8 cellular contexts compared by ENCODE assay signal in genomic region chr6:116111552-116112528, GRCh38. TPM values are rescaled to one million over a fixed set of nuclear protein-coding genes. Genes with fewer than 3 reads are reported as not detected.
DNase-seq lines count a peak whose midpoint lies in the region; ATAC-seq lines count a peak whose summit lies in the region.

No MANE protein-coding gene starts in this region.

- in situ Hi-C loops in KBM-7 (cut with MboI; ENCODE audit: low pct_unique_long_range_greater_than_20kb, low sequenced_read_pairs) = no loop called here

- POLR2A ChIA-PET in activated CD4-positive, alpha-beta T cell treated with anti-CD3 and anti-CD28 coated beads, Interleukin-2, amount 10 ng/mL, durations not matched to agents 7 days and 5 days (lab: Charles Lee) = no interaction called here

- no peaks in the 10 kb centered on the region for H3K9me3 Mint-ChIP-seq in activated naive CD8-positive, alpha-beta T cell treated with anti-CD3 and anti-CD28 coated beads, Interleukin-2, amount 50 U/mL, for 24 hours
- H3K9me3 Mint-ChIP-seq in activated naive CD8-positive, alpha-beta T cell treated with anti-CD3 and anti-CD28 coated beads for 36 hours = no peaks in the 10 kb centered on the region
- H3K9me3 Mint-ChIP-seq in activated CD4-positive, alpha-beta T cell treated with anti-CD3 and anti-CD28 coated beads, Interleukin-2, amount 10 ng/mL, durations not matched to agents 7 days and 5 days = no peaks in the 10 kb centered on the region

- H3K4me3 Mint-ChIP-seq in activated naive CD8-positive, alpha-beta T cell treated with anti-CD3 and anti-CD28 coated beads, Interleukin-2, amount 50 U/mL, for 24 hours = no peak overlapping the region
- H3K4me3 Mint-ChIP-seq in activated naive CD8-positive, alpha-beta T cell treated with anti-CD3 and anti-CD28 coated beads for 36 hours = no peak overlapping the region
- no peak overlapping the region for H3K4me3 Mint-ChIP-seq in activated CD4-positive, alpha-beta T cell treated with anti-CD3 and anti-CD28 coated beads, Interleukin-2, amount 10 ng/mL, durations not matched to agents 7 days and 5 days

- peak; percentile 31 for DNase-seq in activated naive CD8-positive, alpha-beta T cell treated with anti-CD3 and anti-CD28 coated beads, Interleukin-2, amount 50 U/mL, for 24 hours
- no peak for DNase-seq in activated naive CD8-positive, alpha-beta T cell treated with anti-CD3 and anti-CD28 coated beads for 36 hours
- DNase-seq in KBM-7 = peak; percentile 39
- peak; percentile 51 for DNase-seq in activated CD4-positive, alpha-beta T cell treated with anti-CD3 and anti-CD28 coated beads, Interleukin-2, amount 10 ng/mL, durations not matched to agents 7 days and 5 days
- peak; percentile 57 for DNase-seq in kidney tubule cell (ENCODE audit: low spot score)

- H3K36me3 Mint-ChIP-seq in activated naive CD8-positive, alpha-beta T cell treated with anti-CD3 and anti-CD28 coated beads, Interleukin-2, amount 50 U/mL, for 24 hours (ENCODE audit: low read depth) = peaks cover 50% of the 10 kb centered on the region
- H3K36me3 Mint-ChIP-seq in activated naive CD8-positive, alpha-beta T cell treated with anti-CD3 and anti-CD28 coated beads for 36 hours = peaks cover 21% of the 10 kb centered on the region
- peaks cover 23% of the 10 kb centered on the region for H3K36me3 Mint-ChIP-seq in activated CD4-positive, alpha-beta T cell treated with anti-CD3 and anti-CD28 coated beads, Interleukin-2, amount 10 ng/mL, durations not matched to agents 7 days and 5 days (ENCODE audit: low read depth)

- H3K4me1 Mint-ChIP-seq in activated naive CD8-positive, alpha-beta T cell treated with anti-CD3 and anti-CD28 coated beads, Interleukin-2, amount 50 U/mL, for 24 hours = no peaks in the 10 kb centered on the region
- H3K4me1 Mint-ChIP-seq in activated naive CD8-positive, alpha-beta T cell treated with anti-CD3 and anti-CD28 coated beads for 36 hours = peaks cover 5% of the 10 kb centered on the region
- no peaks in the 10 kb centered on the region for H3K4me1 Mint-ChIP-seq in activated CD4-positive, alpha-beta T cell treated with anti-CD3 and anti-CD28 coated beads, Interleukin-2, amount 10 ng/mL, durations not matched to agents 7 days and 5 days

- CTCF ChIA-PET in activated CD4-positive, alpha-beta T cell treated with anti-CD3 and anti-CD28 coated beads, Interleukin-2, amount 10 ng/mL, durations not matched to agents 7 days and 5 days (lab: Charles Lee) = interaction anchor here (1.1 to 2.3 kb wide), 3 partner anchors 9 to 11 kb away, joined by 5 to 6 read pairs (median 5); partner anchors contain the start of gene NT5DC1

- peak; percentile 65 for ATAC-seq in activated naive CD8-positive, alpha-beta T cell treated with anti-CD3 and anti-CD28 coated beads, Interleukin-2, amount 50 U/mL, for 24 hours
- ATAC-seq in GM21576 (IDR thresholded peaks at IDR 0.05; ENCODE audit: unreplicated experiment) = peak; percentile 87
- ATAC-seq in GM19467 (IDR thresholded peaks at IDR 0.05; ENCODE audit: unreplicated experiment) = no peak
- no peak for ATAC-seq in GM19452 (IDR thresholded peaks at IDR 0.05; ENCODE audit: unreplicated experiment)

- H3K27me3 Mint-ChIP-seq in activated naive CD8-positive, alpha-beta T cell treated with anti-CD3 and anti-CD28 coated beads, Interleukin-2, amount 50 U/mL, for 24 hours = no peaks in the 10 kb centered on the region
- H3K27me3 Mint-ChIP-seq in activated naive CD8-positive, alpha-beta T cell treated with anti-CD3 and anti-CD28 coated beads for 36 hours = no peaks in the 10 kb centered on the region
- no peaks in the 10 kb centered on the region for H3K27me3 Mint-ChIP-seq in activated CD4-positive, alpha-beta T cell treated with anti-CD3 and anti-CD28 coated beads, Interleukin-2, amount 10 ng/mL, durations not matched to agents 7 days and 5 days

- H3K27ac Mint-ChIP-seq in activated naive CD8-positive, alpha-beta T cell treated with anti-CD3 and anti-CD28 coated beads, Interleukin-2, amount 50 U/mL, for 24 hours = no peak overlapping the region
- H3K27ac Mint-ChIP-seq in activated naive CD8-positive, alpha-beta T cell treated with anti-CD3 and anti-CD28 coated beads for 36 hours = no peak overlapping the region
- H3K27ac Mint-ChIP-seq in activated CD4-positive, alpha-beta T cell treated with anti-CD3 and anti-CD28 coated beads, Interleukin-2, amount 10 ng/mL, durations not matched to agents 7 days and 5 days = no peak overlapping the region

RNA-seq across cellular contexts. Expression of gene NT5DC1, which starts 11.2 kb away (rescaled TPM):
- total RNA-seq in activated naive CD8-positive, alpha-beta T cell treated with anti-CD3 and anti-CD28 coated beads for 36 hours = 10 to 100 TPM; 42.6 to 47.1 TPM
- total RNA-seq in activated CD4-positive, alpha-beta T cell treated with anti-CD3 and anti-CD28 coated beads, Interleukin-2, amount 10 ng/mL, durations not matched to agents 7 days and 5 days = 10 to 100 TPM; 30.2 to 31.7 TPM

RNA-seq across cellular contexts. Expression of gene COL10A1, which starts 14.1 kb away (rescaled TPM):
- total RNA-seq in activated naive CD8-positive, alpha-beta T cell treated with anti-CD3 and anti-CD28 coated beads for 36 hours = not detected
- not detected for total RNA-seq in activated CD4-positive, alpha-beta T cell treated with anti-CD3 and anti-CD28 coated beads, Interleukin-2, amount 10 ng/mL, durations not matched to agents 7 days and 5 days

RNA-seq across cellular contexts. Expression of gene FRK, which starts 51.1 kb away (rescaled TPM):
- under 1 TPM; 0.06 to 0.08 TPM for total RNA-seq in activated naive CD8-positive, alpha-beta T cell treated with anti-CD3 and anti-CD28 coated beads for 36 hours
- under 1 TPM; 0.02 TPM for total RNA-seq in activated CD4-positive, alpha-beta T cell treated with anti-CD3 and anti-CD28 coated beads, Interleukin-2, amount 10 ng/mL, durations not matched to agents 7 days and 5 days

Comparison
In these comparisons a context has a peak if more than half of its experiments do, and no peak if none do; other contexts are left out.
1. ATAC-seq: peak in activated naive CD8-positive, alpha-beta T cell treated with anti-CD3 and anti-CD28 coated beads, Interleukin-2, amount 50 U/mL, for 24 hours (single experiment) and GM21576 (single experiment); none in GM19467 (single experiment) and GM19452 (single experiment).